In the genomic region with DNA sequence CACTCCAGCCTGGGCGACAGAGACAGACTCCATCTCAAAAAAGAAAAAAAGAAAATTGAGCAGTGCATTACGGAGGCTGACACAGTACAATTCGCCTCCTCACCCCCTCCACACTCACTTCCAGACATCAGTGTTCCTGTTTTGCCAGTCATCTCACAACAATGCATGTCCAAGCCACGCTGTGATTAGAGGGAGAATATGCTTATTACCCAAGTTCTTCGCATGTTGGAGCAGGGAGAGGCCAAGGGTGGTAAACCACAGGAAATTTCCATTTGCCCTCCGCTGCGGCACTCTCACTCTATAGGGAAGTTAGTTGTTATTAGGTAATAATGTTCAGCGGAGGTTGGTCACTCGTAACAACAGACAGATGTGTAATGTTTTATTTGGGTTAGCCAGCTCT, we compare ENCODE assay signal across 12 cellular contexts. TPM values are rescaled to one million over a fixed set of nuclear protein-coding genes. Genes with fewer than 3 reads are reported as not detected.
DNase-seq lines count a peak whose midpoint lies in the region; FAIRE-seq and TF ChIP-seq lines count a peak whose summit lies in the region.
"Had no signal": no experiment of that assay in that cellular context is flagged by ENCODE, and none has a peak within 500 bp of the region (broad histone marks: within the 10 kb centered on the region; RNA-seq: fewer than 3 reads in every experiment).

No MANE protein-coding gene starts in this region.

- peak; percentile 67 for DNase-seq in AG08396 (ENCODE audit: low spot score)
- DNase-seq in LHCN-M2 (ENCODE audit: low read depth), result peak; percentile 100
- peak; percentile 99 for DNase-seq in mammary epithelial cell
- peak; percentile 48 for DNase-seq in left kidney (ENCODE audit: low read depth, low spot score)
- no peak for DNase-seq in stimulated activated naive CD4-positive, alpha-beta T cell (lab: John Stamatoyannopoulos, UW)
- DNase-seq in NCI-H2196 (lab: John Stamatoyannopoulos, UW; ENCODE audit: unreplicated experiment), result no peak
- DNase-seq in coronary artery (ENCODE audit: low spot score), result no peak
- DNase-seq in small intestine, result no peak
- DNase-seq: Caco-2, caudate nucleus, naive B cell, NCI-H1092 treated with DMSO at 0.1 percent for 48 hours had no signal

- H3K27ac ChIP-seq in mammary epithelial cell (ENCODE audit: insufficient read depth, low read depth, low read length) (peak overlapping the region; percentile 93), coronary artery (no peak overlapping the region), small intestine (ENCODE audit: low read depth in 1 of 2, low read length in 1 of 2) (no peak overlapping the region)

- CTCF ChIA-PET in mammary epithelial cell (lab: Charles Lee; ENCODE audit: low non-redundant PET), result interaction anchor here (0.9 kb wide), 1 partner anchor 524 kb away, joined by 4 read pairs; no protein-coding TSS in a partner anchor

- H3K4me3 ChIP-seq in mammary epithelial cell (replicated peaks in 1 of 3; ENCODE audit: insufficient read depth in 1 of 3, low read depth in 2 of 3, low read length in 3 of 3), result no peak overlapping the region
- no peak overlapping the region for H3K4me3 ChIP-seq in coronary artery
- H3K4me3 ChIP-seq in small intestine (ENCODE audit: low read depth in 1 of 2, low read length in 2 of 2), result no peak overlapping the region

- H4K20me1 ChIP-seq in mammary epithelial cell (ENCODE audit: insufficient read depth, low read length), result no peaks in the 10 kb centered on the region

- H3K9ac ChIP-seq in mammary epithelial cell (ENCODE audit: insufficient read depth, low read length), result peak overlapping the region; percentile 75

- H3K27me3 ChIP-seq in mammary epithelial cell (ENCODE audit: insufficient read depth, low read length) (no peaks in the 10 kb centered on the region), small intestine (ENCODE audit: control insufficient read depth in 2 of 2, insufficient read depth in 2 of 2, low read length in 2 of 2) (no peaks in the 10 kb centered on the region)

- FAIRE-seq in small intestine (lab: Jason Lieb, UNC), result no peak

- H3K4me1 ChIP-seq in mammary epithelial cell (ENCODE audit: insufficient read depth, low read length), result peaks cover 48% of the 10 kb centered on the region
- no peaks in the 10 kb centered on the region for H3K4me1 ChIP-seq in small intestine (ENCODE audit: control insufficient read depth in 2 of 2, insufficient read depth in 1 of 2, low read depth in 1 of 2, low read length in 1 of 2)
- H3K4me1 ChIP-seq: Caco-2 had no signal

- peak overlapping the region; percentile 71 for H3K4me2 ChIP-seq in mammary epithelial cell (ENCODE audit: insufficient read depth, low read depth, low read length)

- in situ Hi-C loops in mammary epithelial cell (cut with MboI; ENCODE audit: low sequenced_read_pairs in 2 of 2), result no loop called here

- no peak overlapping the region for H2AFZ ChIP-seq in mammary epithelial cell (ENCODE audit: low read depth, low read length)

- WGBS in mammary epithelial cell (ENCODE audit: low coverage, missing lambda C conversion rate), result 5% methylated on average over 9 of the region's 9 CpGs
- WGBS in small intestine, 3 donors, result 73 to 85% (median 74%) methylated on average over 9 of the region's 9 CpGs

- dilution Hi-C loops in mammary epithelial cell (cut with HindIII; ENCODE audit: low sequenced_read_pairs), result no loop called here

- H3K36me3 ChIP-seq in mammary epithelial cell (ENCODE audit: insufficient read depth, low read length), result peaks cover 4% of the 10 kb centered on the region
- no peaks in the 10 kb centered on the region for H3K36me3 ChIP-seq in small intestine (ENCODE audit: control insufficient read depth in 2 of 2, insufficient read depth in 2 of 2, low read length in 2 of 2)

- no peak for TF ChIP-seq CTCF in mammary epithelial cell (conservative IDR thresholded peaks at IDR 0.05 in 1 of 2, IDR thresholded peaks at IDR 0.05 in 1 of 2; ENCODE audit: extremely low read depth in 1 of 2, insufficient read depth in 1 of 2, low read depth in 1 of 2, low read length in 2 of 2)
- no peak for TF ChIP-seq CTCF in coronary artery (IDR thresholded peaks at IDR 0.05)

- H3K79me2 ChIP-seq in mammary epithelial cell (ENCODE audit: insufficient read depth, low read length), result peaks cover 32% of the 10 kb centered on the region

- H3K9me3 ChIP-seq in mammary epithelial cell (replicated peaks; ENCODE audit: insufficient read depth, low read length) (no peaks in the 10 kb centered on the region), small intestine (ENCODE audit: control insufficient read depth, low read depth) (no peaks in the 10 kb centered on the region)
- H3K9me3 ChIP-seq: Caco-2 had no signal

- no TSS peak for BruUV-seq in mammary epithelial cell (replicated peaks; lab: Mats Ljungman, UMichigan)

- intact Hi-C loops in mammary epithelial cell (cut with micrococcal nuclease), result loop anchor here (1.0 to 2.0 kb wide), 2 partner anchors 12 to 45 kb away; no protein-coding TSS in a partner anchor

RNA-seq across cellular contexts. Expression of a gene that starts 32.9 kb away (rescaled TPM):
- total RNA-seq in LHCN-M2 (2014; rRNA removed), result 19.2 and 19.8 TPM in 2 replicates
- polyA plus RNA-seq in LHCN-M2 (2012), result 10.5 TPM
- total RNA-seq in mammary epithelial cell, result 10 to 100 TPM in 1 of 2 donors, under 1 TPM in 1; 0.83 to 11.7 TPM
- 58.5 TPM for polyA plus RNA-seq in mammary epithelial cell
- polyA minus RNA-seq in mammary epithelial cell, result 120 TPM
- polyA plus RNA-seq in small intestine, result 1 to 10 TPM in 1 of 3 donors, under 1 TPM in 2; 0.12 to 1.1 (median 0.22) TPM
- total RNA-seq: Caco-2 had no signal

Comparison
In these comparisons a context has a peak if more than half of its experiments do, and no peak if none do; other contexts are left out.
1. DNase-seq: peak in AG08396 (single experiment), LHCN-M2 (single experiment), mammary epithelial cell (single experiment) and left kidney (single experiment); none in stimulated activated naive CD4-positive, alpha-beta T cell (0 of 6), NCI-H2196 (single experiment), coronary artery (single experiment) and small intestine (single experiment).